In the genomic region with DNA sequence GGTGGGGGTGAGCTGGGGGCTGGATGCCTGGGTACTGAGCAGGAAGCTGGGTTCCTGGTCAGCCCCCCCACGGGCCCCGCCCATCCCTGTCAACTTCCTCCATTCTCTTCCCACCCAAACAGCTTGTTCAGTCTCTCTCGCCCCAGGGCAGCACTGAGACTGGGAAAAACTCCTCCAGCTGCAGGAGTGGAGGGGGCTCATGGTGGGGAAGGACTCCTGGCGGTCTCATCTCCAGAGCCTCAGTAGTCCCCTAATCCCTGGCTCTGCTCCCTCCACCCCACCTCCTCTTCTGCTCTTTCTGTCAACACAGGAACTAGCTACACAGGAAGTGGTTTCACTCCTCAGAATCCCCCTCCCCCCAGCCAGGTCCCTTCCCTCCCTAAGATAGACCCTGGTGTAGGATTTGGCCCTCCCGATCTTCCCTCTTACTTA, we compare ENCODE assay signal across 1 cellular context.
A peak's percentile ranks its signal among the peaks of the same experiment; 100 is the strongest.
TF ChIP-seq lines count a peak whose summit lies in the region.

A gene with protein sequence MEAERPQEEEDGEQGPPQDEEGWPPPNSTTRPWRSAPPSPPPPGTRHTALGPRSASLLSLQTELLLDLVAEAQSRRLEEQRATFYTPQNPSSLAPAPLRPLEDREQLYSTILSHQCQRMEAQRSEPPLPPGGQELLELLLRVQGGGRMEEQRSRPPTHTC (minus strand): TSS at position 36 of the 432 bp plus-strand sequence. CDS start 130 bp downstream, outside the sequence.

TF ChIP-seq in K562, 482 proteins besides CTCF, POLR2A, EP300 and RAD21 (continued from another document and continues in another):
- TF ChIP-seq, protein P1, sequence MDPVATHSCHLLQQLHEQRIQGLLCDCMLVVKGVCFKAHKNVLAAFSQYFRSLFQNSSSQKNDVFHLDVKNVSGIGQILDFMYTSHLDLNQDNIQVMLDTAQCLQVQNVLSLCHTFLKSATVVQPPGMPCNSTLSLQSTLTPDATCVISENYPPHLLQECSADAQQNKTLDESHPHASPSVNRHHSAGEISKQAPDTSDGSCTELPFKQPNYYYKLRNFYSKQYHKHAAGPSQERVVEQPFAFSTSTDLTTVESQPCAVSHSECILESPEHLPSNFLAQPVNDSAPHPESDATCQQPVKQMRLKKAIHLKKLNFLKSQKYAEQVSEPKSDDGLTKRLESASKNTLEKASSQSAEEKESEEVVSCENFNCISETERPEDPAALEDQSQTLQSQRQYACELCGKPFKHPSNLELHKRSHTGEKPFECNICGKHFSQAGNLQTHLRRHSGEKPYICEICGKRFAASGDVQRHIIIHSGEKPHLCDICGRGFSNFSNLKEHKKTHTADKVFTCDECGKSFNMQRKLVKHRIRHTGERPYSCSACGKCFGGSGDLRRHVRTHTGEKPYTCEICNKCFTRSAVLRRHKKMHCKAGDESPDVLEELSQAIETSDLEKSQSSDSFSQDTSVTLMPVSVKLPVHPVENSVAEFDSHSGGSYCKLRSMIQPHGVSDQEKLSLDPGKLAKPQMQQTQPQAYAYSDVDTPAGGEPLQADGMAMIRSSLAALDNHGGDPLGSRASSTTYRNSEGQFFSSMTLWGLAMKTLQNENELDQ (CRISPR knock-in tag; IDR thresholded peaks at IDR 0.05; ENCODE audit: borderline replicate concordance): no peak
- TF ChIP-seq WHSC1 (IDR thresholded peaks at IDR 0.05; ENCODE audit: low read length) (no peak), NFE2L1 (tag; IDR thresholded peaks at IDR 0.05; ENCODE audit: borderline replicate concordance, low read depth) (no peak), SMAD4 (CRISPR knock-in tag; conservative IDR thresholded peaks at IDR 0.05) (peak; percentile 60), LEF1 (IDR thresholded peaks at IDR 0.05) (peak; percentile 91; the same call in 1 of the 2 replicates), RFX1 (IDR thresholded peaks at IDR 0.05) (no peak), BDP1 (IDR thresholded peaks at IDR 0.05; ENCODE audit: insufficient read depth, insufficient read length) (no peak), TAF1 (IDR thresholded peaks at IDR 0.05; ENCODE audit: control insufficient read depth, extremely low read depth, insufficient read depth, low read length, severe bottlenecking) (peak; percentile 68), TSC22D4 (tag; IDR thresholded peaks at IDR 0.05) (no peak), ESRRA (IDR thresholded peaks at IDR 0.05; ENCODE audit: borderline replicate concordance, low read depth) (peak; percentile 21; the same call in 1 of the 2 replicates), BMI1 (IDR thresholded peaks at IDR 0.05; ENCODE audit: low read length) (no peak), NCOA1 (IDR thresholded peaks at IDR 0.05; ENCODE audit: low read depth) (peak; percentile 82), MTA2 (IDR thresholded peaks at IDR 0.05; ENCODE audit: low read depth) (no peak), SRSF3 (IDR thresholded peaks at IDR 0.05; ENCODE audit: insufficient read depth, low read length) (no peak), ILK (tag; IDR thresholded peaks at IDR 0.05; ENCODE audit: borderline replicate concordance, low read depth) (no peak), ZNF586 (CRISPR knock-in tag; conservative IDR thresholded peaks at IDR 0.05) (no peak), EZH2 (IDR thresholded peaks at IDR 0.05; ENCODE audit: borderline replicate concordance, low read depth, low read length) (no peak), HIVEP1 (CRISPR knock-in tag; IDR thresholded peaks at IDR 0.05) (no peak), POU5F1 (IDR thresholded peaks at IDR 0.05; ENCODE audit: borderline replicate concordance, low read depth, low read length, partially characterized antibody) (no peak), CTBP1 (IDR thresholded peaks at IDR 0.05; ENCODE audit: borderline replicate concordance) (peak; percentile 24; the same call in 1 of the 2 replicates), RUNX1 (IDR thresholded peaks at IDR 0.05; ENCODE audit: low read depth) (no peak), XRCC3 (IDR thresholded peaks at IDR 0.05) (no peak), HCFC1 (IDR thresholded peaks at IDR 0.05; ENCODE audit: low read depth, low read length) (peak; percentile 34; the same call in 1 of the 2 replicates), POLR3A (IDR thresholded peaks at IDR 0.05; ENCODE audit: borderline replicate concordance, extremely low read depth, insufficient read depth, insufficient read length) (no peak), RAD51 (IDR thresholded peaks at IDR 0.05; ENCODE audit: borderline replicate concordance, low read depth) (no peak), NR1H2 (CRISPR knock-in tag; IDR thresholded peaks at IDR 0.05) (no peak), CBX1 (IDR thresholded peaks at IDR 0.05; ENCODE audit: low read depth) (no peak), ZNF282 (CRISPR knock-in tag; IDR thresholded peaks at IDR 0.05) (no peak), BRD9 (IDR thresholded peaks at IDR 0.05; ENCODE audit: low read depth, partially characterized antibody) (no peak), ZNF717 (CRISPR knock-in tag; IDR thresholded peaks at IDR 0.05) (no peak), LARP7 (IDR thresholded peaks at IDR 0.05) (no peak), ZNF184 (CRISPR knock-in tag; IDR thresholded peaks at IDR 0.05) (no peak), KAT2B (IDR thresholded peaks at IDR 0.05; ENCODE audit: low read depth, low read length) (no peak)
- TF ChIP-seq, protein P2, sequence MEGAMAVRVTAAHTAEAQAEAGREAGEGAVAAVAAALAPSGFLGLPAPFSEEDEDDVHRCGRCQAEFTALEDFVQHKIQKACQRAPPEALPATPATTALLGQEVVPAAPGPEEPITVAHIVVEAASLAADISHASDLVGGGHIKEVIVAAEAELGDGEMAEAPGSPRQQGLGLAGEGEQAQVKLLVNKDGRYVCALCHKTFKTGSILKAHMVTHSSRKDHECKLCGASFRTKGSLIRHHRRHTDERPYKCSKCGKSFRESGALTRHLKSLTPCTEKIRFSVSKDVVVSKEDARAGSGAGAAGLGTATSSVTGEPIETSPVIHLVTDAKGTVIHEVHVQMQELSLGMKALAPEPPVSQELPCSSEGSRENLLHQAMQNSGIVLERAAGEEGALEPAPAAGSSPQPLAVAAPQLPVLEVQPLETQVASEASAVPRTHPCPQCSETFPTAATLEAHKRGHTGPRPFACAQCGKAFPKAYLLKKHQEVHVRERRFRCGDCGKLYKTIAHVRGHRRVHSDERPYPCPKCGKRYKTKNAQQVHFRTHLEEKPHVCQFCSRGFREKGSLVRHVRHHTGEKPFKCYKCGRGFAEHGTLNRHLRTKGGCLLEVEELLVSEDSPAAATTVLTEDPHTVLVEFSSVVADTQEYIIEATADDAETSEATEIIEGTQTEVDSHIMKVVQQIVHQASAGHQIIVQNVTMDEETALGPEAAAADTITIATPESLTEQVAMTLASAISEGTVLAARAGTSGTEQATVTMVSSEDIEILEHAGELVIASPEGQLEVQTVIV (CRISPR knock-in tag; IDR thresholded peaks at IDR 0.05; ENCODE audit: borderline replicate concordance): no peak
- TF ChIP-seq, protein P3, sequence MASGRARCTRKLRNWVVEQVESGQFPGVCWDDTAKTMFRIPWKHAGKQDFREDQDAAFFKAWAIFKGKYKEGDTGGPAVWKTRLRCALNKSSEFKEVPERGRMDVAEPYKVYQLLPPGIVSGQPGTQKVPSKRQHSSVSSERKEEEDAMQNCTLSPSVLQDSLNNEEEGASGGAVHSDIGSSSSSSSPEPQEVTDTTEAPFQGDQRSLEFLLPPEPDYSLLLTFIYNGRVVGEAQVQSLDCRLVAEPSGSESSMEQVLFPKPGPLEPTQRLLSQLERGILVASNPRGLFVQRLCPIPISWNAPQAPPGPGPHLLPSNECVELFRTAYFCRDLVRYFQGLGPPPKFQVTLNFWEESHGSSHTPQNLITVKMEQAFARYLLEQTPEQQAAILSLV (tag; IDR thresholded peaks at IDR 0.05): no peak
- TF ChIP-seq, protein P4, sequence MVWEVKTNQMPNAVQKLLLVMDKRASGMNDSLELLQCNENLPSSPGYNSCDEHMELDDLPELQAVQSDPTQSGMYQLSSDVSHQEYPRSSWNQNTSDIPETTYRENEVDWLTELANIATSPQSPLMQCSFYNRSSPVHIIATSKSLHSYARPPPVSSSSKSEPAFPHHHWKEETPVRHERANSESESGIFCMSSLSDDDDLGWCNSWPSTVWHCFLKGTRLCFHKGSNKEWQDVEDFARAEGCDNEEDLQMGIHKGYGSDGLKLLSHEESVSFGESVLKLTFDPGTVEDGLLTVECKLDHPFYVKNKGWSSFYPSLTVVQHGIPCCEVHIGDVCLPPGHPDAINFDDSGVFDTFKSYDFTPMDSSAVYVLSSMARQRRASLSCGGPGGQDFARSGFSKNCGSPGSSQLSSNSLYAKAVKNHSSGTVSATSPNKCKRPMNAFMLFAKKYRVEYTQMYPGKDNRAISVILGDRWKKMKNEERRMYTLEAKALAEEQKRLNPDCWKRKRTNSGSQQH (CRISPR knock-in tag; IDR thresholded peaks at IDR 0.05): peak; percentile 78
- TF ChIP-seq, protein P5, sequence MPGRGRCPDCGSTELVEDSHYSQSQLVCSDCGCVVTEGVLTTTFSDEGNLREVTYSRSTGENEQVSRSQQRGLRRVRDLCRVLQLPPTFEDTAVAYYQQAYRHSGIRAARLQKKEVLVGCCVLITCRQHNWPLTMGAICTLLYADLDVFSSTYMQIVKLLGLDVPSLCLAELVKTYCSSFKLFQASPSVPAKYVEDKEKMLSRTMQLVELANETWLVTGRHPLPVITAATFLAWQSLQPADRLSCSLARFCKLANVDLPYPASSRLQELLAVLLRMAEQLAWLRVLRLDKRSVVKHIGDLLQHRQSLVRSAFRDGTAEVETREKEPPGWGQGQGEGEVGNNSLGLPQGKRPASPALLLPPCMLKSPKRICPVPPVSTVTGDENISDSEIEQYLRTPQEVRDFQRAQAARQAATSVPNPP (IDR thresholded peaks at IDR 0.05; ENCODE audit: borderline replicate concordance, insufficient read depth, insufficient read length): no peak
- TF ChIP-seq, protein P6, sequence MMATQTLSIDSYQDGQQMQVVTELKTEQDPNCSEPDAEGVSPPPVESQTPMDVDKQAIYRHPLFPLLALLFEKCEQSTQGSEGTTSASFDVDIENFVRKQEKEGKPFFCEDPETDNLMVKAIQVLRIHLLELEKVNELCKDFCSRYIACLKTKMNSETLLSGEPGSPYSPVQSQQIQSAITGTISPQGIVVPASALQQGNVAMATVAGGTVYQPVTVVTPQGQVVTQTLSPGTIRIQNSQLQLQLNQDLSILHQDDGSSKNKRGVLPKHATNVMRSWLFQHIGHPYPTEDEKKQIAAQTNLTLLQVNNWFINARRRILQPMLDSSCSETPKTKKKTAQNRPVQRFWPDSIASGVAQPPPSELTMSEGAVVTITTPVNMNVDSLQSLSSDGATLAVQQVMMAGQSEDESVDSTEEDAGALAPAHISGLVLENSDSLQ (IDR thresholded peaks at IDR 0.05): peak; percentile 38; the same call in 1 of the 2 replicates
- TF ChIP-seq, protein P7, sequence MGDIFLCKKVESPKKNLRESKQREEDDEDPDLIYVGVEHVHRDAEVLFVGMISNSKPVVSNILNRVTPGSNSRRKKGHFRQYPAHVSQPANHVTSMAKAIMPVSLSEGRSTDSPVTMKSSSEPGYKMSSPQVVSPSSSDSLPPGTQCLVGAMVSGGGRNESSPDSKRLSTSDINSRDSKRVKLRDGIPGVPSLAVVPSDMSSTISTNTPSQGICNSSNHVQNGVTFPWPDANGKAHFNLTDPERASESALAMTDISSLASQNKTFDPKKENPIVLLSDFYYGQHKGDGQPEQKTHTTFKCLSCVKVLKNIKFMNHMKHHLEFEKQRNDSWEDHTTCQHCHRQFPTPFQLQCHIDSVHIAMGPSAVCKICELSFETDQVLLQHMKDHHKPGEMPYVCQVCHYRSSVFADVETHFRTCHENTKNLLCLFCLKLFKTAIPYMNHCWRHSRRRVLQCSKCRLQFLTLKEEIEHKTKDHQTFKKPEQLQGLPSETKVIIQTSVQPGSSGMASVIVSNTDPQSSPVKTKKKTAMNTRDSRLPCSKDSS (IDR thresholded peaks at IDR 0.05; ENCODE audit: low read depth, partially characterized antibody): no peak
- TF ChIP-seq, protein P8, sequence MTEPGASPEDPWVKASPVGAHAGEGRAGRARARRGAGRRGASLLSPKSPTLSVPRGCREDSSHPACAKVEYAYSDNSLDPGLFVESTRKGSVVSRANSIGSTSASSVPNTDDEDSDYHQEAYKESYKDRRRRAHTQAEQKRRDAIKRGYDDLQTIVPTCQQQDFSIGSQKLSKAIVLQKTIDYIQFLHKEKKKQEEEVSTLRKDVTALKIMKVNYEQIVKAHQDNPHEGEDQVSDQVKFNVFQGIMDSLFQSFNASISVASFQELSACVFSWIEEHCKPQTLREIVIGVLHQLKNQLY (CRISPR knock-in tag; conservative IDR thresholded peaks at IDR 0.05): peak in 1 of 2 experiments; percentile 12; a peak in 1 of 4 replicates
- TF ChIP-seq, protein P9, sequence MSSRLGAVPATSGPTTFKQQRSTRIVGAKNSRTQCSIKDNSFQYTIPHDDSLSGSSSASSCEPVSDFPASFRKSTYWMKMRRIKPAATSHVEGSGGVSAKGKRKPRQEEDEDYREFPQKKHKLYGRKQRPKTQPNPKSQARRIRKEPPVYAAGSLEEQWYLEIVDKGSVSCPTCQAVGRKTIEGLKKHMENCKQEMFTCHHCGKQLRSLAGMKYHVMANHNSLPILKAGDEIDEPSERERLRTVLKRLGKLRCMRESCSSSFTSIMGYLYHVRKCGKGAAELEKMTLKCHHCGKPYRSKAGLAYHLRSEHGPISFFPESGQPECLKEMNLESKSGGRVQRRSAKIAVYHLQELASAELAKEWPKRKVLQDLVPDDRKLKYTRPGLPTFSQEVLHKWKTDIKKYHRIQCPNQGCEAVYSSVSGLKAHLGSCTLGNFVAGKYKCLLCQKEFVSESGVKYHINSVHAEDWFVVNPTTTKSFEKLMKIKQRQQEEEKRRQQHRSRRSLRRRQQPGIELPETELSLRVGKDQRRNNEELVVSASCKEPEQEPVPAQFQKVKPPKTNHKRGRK (tag; IDR thresholded peaks at IDR 0.05): no peak
